ENCODE assay signal across 25 cellular contexts in the genomic region with DNA sequence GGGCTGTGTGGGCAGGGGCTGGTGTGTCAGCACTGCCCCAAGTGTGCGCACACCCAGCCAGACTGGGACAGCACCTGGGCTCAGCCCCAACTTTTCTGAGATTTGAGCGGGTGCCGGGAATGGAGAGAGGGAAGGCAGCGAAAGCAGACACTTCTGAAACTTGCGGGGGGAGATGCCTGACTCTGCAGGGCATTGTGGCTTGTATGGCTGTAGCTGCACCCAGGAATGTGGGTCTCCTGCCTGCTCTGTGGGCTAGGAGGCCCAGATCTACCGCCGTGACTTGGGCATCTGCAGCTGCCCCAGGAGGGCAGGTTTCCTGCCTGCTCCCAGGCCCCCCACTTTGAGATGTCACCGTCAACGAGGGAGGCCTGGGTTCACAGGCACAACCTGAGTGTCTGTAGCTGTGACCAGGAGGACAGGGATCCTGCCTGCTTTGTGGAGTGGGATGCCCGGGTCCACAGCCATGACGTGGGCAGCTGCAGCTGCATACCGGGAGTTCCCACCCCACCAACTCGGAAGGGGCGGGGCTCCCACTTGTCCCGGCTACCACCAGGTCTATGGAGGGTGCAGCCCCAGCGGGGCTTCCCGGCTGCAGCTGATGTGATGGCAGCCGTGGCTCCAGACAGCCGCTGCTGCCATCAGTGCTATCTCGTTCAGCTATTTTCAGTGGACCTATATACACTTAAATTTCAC.
"Had no signal": no experiment of that assay in that cellular context is flagged by ENCODE, and none has a peak within 500 bp of the region (broad histone marks: within the 10 kb centered on the region; RNA-seq: fewer than 3 reads in every experiment).

No MANE protein-coding gene starts in this region.

- H3K9me3 ChIP-seq: prostate gland, right atrium auricular region, suprapubic skin had no signal

- DNase-seq: cortex of kidney; effector memory CD8-positive, alpha-beta T cell; erythroblast; esophagus squamous epithelium; foreskin melanocyte; glutamatergic neuron; heart right ventricle; hippocampal formation; immature natural killer cell; islet precursor cell; left ventricle myocardium superior; stimulated activated CD4-positive, alpha-beta T cell treated with anti-CD3 and anti-CD28 coated beads, Interleukin-15, amount 100 ng/mL, for 24 hours; stimulated activated CD4-positive, alpha-beta T cell treated with anti-CD3 and anti-CD28 coated beads, Interleukin-2, amount 100 ng/mL, for 48 hours; stimulated activated naive CD4-positive, alpha-beta T cell; stimulated activated naive CD8-positive, alpha-beta T cell treated with anti-CD3 and anti-CD28 coated beads, Interleukin-15, amount 100 ng/mL, for 72 hours had no signal

- FAIRE-seq: endometrium, urothelium cell line had no signal

- H3K27me3 Mint-ChIP-seq: stimulated activated naive CD8-positive, alpha-beta T cell treated with anti-CD3 and anti-CD28 coated beads, Interleukin-15, amount 100 ng/mL, for 72 hours had no signal

- H3K9me3 Mint-ChIP-seq: effector memory CD8-positive, alpha-beta T cell; immature natural killer cell; natural killer cell treated with Interleukin-12 subunit alpha and Interleukin-12 subunit beta and Interleukin-15 and Interleukin-18, amount 100 ng/mL, for 72 hours; stimulated activated naive CD8-positive, alpha-beta T cell treated with anti-CD3 and anti-CD28 coated beads, Interleukin-15, amount 100 ng/mL, for 72 hours had no signal

- H3K27me3 ChIP-seq: esophagus squamous epithelium, heart right ventricle, right atrium auricular region, suprapubic skin had no signal

- H3K36me3 Mint-ChIP-seq: immature natural killer cell; memory B cell; natural killer cell treated with Interleukin-12 subunit alpha and Interleukin-12 subunit beta and Interleukin-15 and Interleukin-18, amount 100 ng/mL, for 72 hours had no signal

- H3K4me1 ChIP-seq: esophagus squamous epithelium, heart right ventricle, prostate gland, right atrium auricular region, suprapubic skin had no signal

- ATAC-seq: effector memory CD8-positive, alpha-beta T cell; heart right ventricle; left ventricle myocardium superior had no signal

- H3K4me3 Mint-ChIP-seq: effector memory CD8-positive, alpha-beta T cell; immature natural killer cell; memory B cell; natural killer cell treated with Interleukin-12 subunit alpha and Interleukin-12 subunit beta and Interleukin-15 and Interleukin-18, amount 100 ng/mL, for 72 hours; neural crest cell; stimulated activated naive CD8-positive, alpha-beta T cell treated with anti-CD3 and anti-CD28 coated beads, Interleukin-15, amount 100 ng/mL, for 72 hours had no signal

- H3K4me3 ChIP-seq: esophagus squamous epithelium, heart right ventricle, lung, prostate gland, right atrium auricular region, skin epidermis, suprapubic skin had no signal

- H3K27ac Mint-ChIP-seq: effector memory CD8-positive, alpha-beta T cell; immature natural killer cell; memory B cell; natural killer cell treated with Interleukin-12 subunit alpha and Interleukin-12 subunit beta and Interleukin-15 and Interleukin-18, amount 100 ng/mL, for 72 hours; stimulated activated naive CD8-positive, alpha-beta T cell treated with anti-CD3 and anti-CD28 coated beads, Interleukin-15, amount 100 ng/mL, for 72 hours had no signal

- H3K36me3 ChIP-seq: esophagus squamous epithelium, heart right ventricle, prostate gland, right atrium auricular region, suprapubic skin had no signal

- H3K27ac ChIP-seq: esophagus squamous epithelium, heart right ventricle, prostate gland, right atrium auricular region, skin epidermis, suprapubic skin had no signal

- H3K4me1 Mint-ChIP-seq: immature natural killer cell; memory B cell; neural crest cell; stimulated activated naive CD8-positive, alpha-beta T cell treated with anti-CD3 and anti-CD28 coated beads, Interleukin-15, amount 100 ng/mL, for 72 hours had no signal
